Comparison of ENCODE assay signal across 9 cellular contexts in genomic region chr1:179706339-179706941, GRCh38. TPM values are rescaled to one million over a fixed set of nuclear protein-coding genes. Genes with fewer than 3 reads are reported as not detected.
DNase-seq lines count a peak whose midpoint lies in the region; ATAC-seq and TF ChIP-seq lines count a peak whose summit lies in the region.
"Had no signal": no experiment of that assay in that cellular context is flagged by ENCODE, and none has a peak within 500 bp of the region (broad histone marks: within the 10 kb centered on the region; RNA-seq: fewer than 3 reads in every experiment).

No MANE protein-coding gene starts in this region.

- H3K36me3 ChIP-seq in sigmoid colon = no peaks in the 10 kb centered on the region

- peak; percentile 58 to 78 (median 66) for TF ChIP-seq CTCF in sigmoid colon (IDR thresholded peaks at IDR 0.05)

- no peaks in the 10 kb centered on the region for H3K27me3 ChIP-seq in sigmoid colon

- intact Hi-C loops in head of caudate nucleus (cut with DNase I) = loop anchor here (2.0 to 10.0 kb wide), 2 partner anchors 108 to 468 kb away; no protein-coding TSS in a partner anchor
- intact Hi-C loops in sigmoid colon (cut with DNase I) = loop anchor here (1.0 kb wide), 2 partner anchors 103 to 108 kb away; no protein-coding TSS in a partner anchor

- no peak for TF ChIP-seq EP300 in sigmoid colon (IDR thresholded peaks at IDR 0.05)

- no peak for ATAC-seq in GM21737 (IDR thresholded peaks at IDR 0.05; ENCODE audit: unreplicated experiment)

- no peak overlapping the region for H3K4me3 ChIP-seq in sigmoid colon

- no peak for TF ChIP-seq POLR2A in sigmoid colon (IDR thresholded peaks at IDR 0.05)

- peak; percentile 36 for DNase-seq in ELF-1 (ENCODE audit: low read depth, low spot score)
- DNase-seq in Kasumi-1 (lab: John Stamatoyannopoulos, UW) = peak; percentile 80 to 81
- DNase-seq in RKO (ENCODE audit: low spot score) = peak; percentile 76
- peak; percentile 77 for DNase-seq in activated effector memory CD4-positive, alpha-beta T cell treated with anti-CD3 and anti-CD28 coated beads, Interleukin-2, amount 50 U/mL, for 16 hours
- peak in 40 of 42 donors; percentile 5 to 86 (median 63) for DNase-seq in head of caudate nucleus
- no peak for DNase-seq in sigmoid colon
- DNase-seq in GF-D8 (lab: John Stamatoyannopoulos, UW) = no peak

- H3K9me3 ChIP-seq in sigmoid colon = no peaks in the 10 kb centered on the region

- WGBS in sigmoid colon, 2 donors = 1 to 2% methylated on average over 3 of the region's 3 CpGs

- no peak overlapping the region for H3K27ac ChIP-seq in sigmoid colon

- H3K4me1 ChIP-seq in sigmoid colon = peaks cover 0 to 18% (median 14%) of the 10 kb centered on the region in 4 donors

RNA-seq across cellular contexts. Expression of gene FAM163A, which starts 36.7 kb away (rescaled TPM):
- 1 to 10 TPM in 3 of 4 donors, under 1 TPM in 1; 0.36 to 2.4 (median 1.4) TPM for total RNA-seq in sigmoid colon
- 1 to 10 TPM in 1 of 3 donors, under 1 TPM in 1, not detected in 1; 0.60 to 1.1 TPM for polyA plus RNA-seq in sigmoid colon
- total RNA-seq: aorta had no signal
- polyA plus RNA-seq: aorta had no signal

Comparison
In these comparisons a context has a peak if more than half of its experiments do, and no peak if none do; other contexts are left out.
1. DNase-seq: peak in ELF-1 (single experiment), Kasumi-1 (2 of 2), RKO (single experiment), activated effector memory CD4-positive, alpha-beta T cell treated with anti-CD3 and anti-CD28 coated beads, Interleukin-2, amount 50 U/mL, for 16 hours (single experiment) and head of caudate nucleus (40 of 42); none in sigmoid colon (single experiment) and GF-D8 (single experiment).